ENCODE assay signal across 12 cellular contexts in genomic region chr15:22888120-22888859, GRCh38. TPM values are rescaled to one million over a fixed set of nuclear protein-coding genes. Genes with fewer than 3 reads are reported as not detected.
A peak's percentile ranks its signal among the peaks of the same experiment; 100 is the strongest.
DNase-seq lines count a peak whose midpoint lies in the region; ATAC-seq and TF ChIP-seq lines count a peak whose summit lies in the region.
"Had no signal": no experiment of that assay in that cellular context is flagged by ENCODE, and none has a peak within 500 bp of the region (broad histone marks: within the 10 kb centered on the region; RNA-seq: fewer than 3 reads in every experiment).

No MANE protein-coding gene starts in this region.

- intact Hi-C loops in PC-3 (cut with micrococcal nuclease), result no loop called here
- intact Hi-C loops in activated T-helper 2 cell treated with anti-CD3 and anti-CD28 coated beads, Interferon-gamma antibody, Interleukin-2, Interleukin-4, amounts not matched to agents 10 μg/mL and 5 μg/mL and 100 μg/mL, durations not matched to agents 14 hours and 24 hours and 36 hours (cut with micrococcal nuclease), result no loop called here

- H2AFZ ChIP-seq in PC-3 (ENCODE audit: low read length), result no peak overlapping the region

- H3K4me3 ChIP-seq in PC-3 (ENCODE audit: low read length), result peak overlapping the region; percentile 11; the same call in 1 of the 2 replicates

- BruUV-seq in PC-3 (replicated peaks; lab: Mats Ljungman, UMichigan), result no TSS peak

- no peaks in the 10 kb centered on the region for H3K9me2 ChIP-seq in PC-3 (replicated peaks; ENCODE audit: low read length)

- DNase-seq in CD1c-positive myeloid dendritic cell (ENCODE audit: extremely low spot score) (peak; percentile 78), PC-3 (peak; percentile 84), epidermal melanocyte (ENCODE audit: insufficient read length, low spot score) (peak; percentile 70), non-pigmented ciliary epithelial cell (ENCODE audit: low read depth) (peak; percentile 96), GF-D8 (lab: John Stamatoyannopoulos, UW) (no peak), substantia nigra (lab: John Stamatoyannopoulos, UW) (no peak), ecto neural progenitor cell (ENCODE audit: low spot score) (no peak)
- no peak for DNase-seq in activated T-helper 2 cell treated with anti-CD3 and anti-CD28 coated beads, Interferon-gamma antibody, Interleukin-2, Interleukin-4, amounts not matched to agents 10 μg/mL and 5 μg/mL and 100 μg/mL, durations not matched to agents 14 hours and 24 hours and 36 hours (ENCODE audit: low spot score)
- DNase-seq: activated T-cell treated with anti-CD3 and anti-CD28 coated beads, Interleukin-2, amount 50 U/mL, for 24 hours; NCI-H146; T-helper 1 cell had no signal

- POLR2A ChIA-PET in PC-3 (lab: Charles Lee; ENCODE audit: unreplicated experiment), result interaction anchor here (0.6 to 0.9 kb wide), 4 partner anchors 7 to 88 kb away, joined by 3 to 4 read pairs (median 3); partner anchors contain the start of gene NIPA2

- peak; percentile 95 for ATAC-seq in PC-3

- peaks cover 25% of the 10 kb centered on the region for H3K4me1 ChIP-seq in PC-3 (ENCODE audit: insufficient read depth, low read length)

- H3K27ac ChIP-seq in PC-3 (ENCODE audit: low read length) (peak overlapping the region; percentile 94), substantia nigra (ENCODE audit: low read depth, low read length, poor library complexity, severe bottlenecking) (no peak overlapping the region)

- peaks cover 4% of the 10 kb centered on the region for H3F3A ChIP-seq in PC-3 (ENCODE audit: low read length, unreplicated experiment)

- no peaks in the 10 kb centered on the region for H3K27me3 Mint-ChIP-seq in activated T-helper 2 cell treated with anti-CD3 and anti-CD28 coated beads, Interferon-gamma antibody, Interleukin-2, Interleukin-4, amounts not matched to agents 10 μg/mL and 5 μg/mL and 100 μg/mL, durations not matched to agents 14 hours and 24 hours and 36 hours (ENCODE audit: low read depth)
- H3K27me3 Mint-ChIP-seq: activated T-cell treated with anti-CD3 and anti-CD28 coated beads, Interleukin-2, amount 50 U/mL, for 24 hours; natural killer cell treated with Interleukin-12 subunit alpha and Interleukin-12 subunit beta and Interleukin-15 and Interleukin-18, amount 100 ng/mL, for 72 hours had no signal

- no peaks in the 10 kb centered on the region for H3K79me2 ChIP-seq in PC-3 (ENCODE audit: low read length)

- TF ChIP-seq CTCF in PC-3 (conservative IDR thresholded peaks at IDR 0.05; ENCODE audit: low read depth, low read length), result no peak

- H3K9me3 ChIP-seq in PC-3 (ENCODE audit: low read length), result no peaks in the 10 kb centered on the region

- H3K9me3 Mint-ChIP-seq in activated T-helper 2 cell treated with anti-CD3 and anti-CD28 coated beads, Interferon-gamma antibody, Interleukin-2, Interleukin-4, amounts not matched to agents 10 μg/mL and 5 μg/mL and 100 μg/mL, durations not matched to agents 14 hours and 24 hours and 36 hours, result no peaks in the 10 kb centered on the region
- H3K9me3 Mint-ChIP-seq: activated T-cell treated with anti-CD3 and anti-CD28 coated beads, Interleukin-2, amount 50 U/mL, for 24 hours; natural killer cell treated with Interleukin-12 subunit alpha and Interleukin-12 subunit beta and Interleukin-15 and Interleukin-18, amount 100 ng/mL, for 72 hours had no signal

- no peaks in the 10 kb centered on the region for H3K27me3 ChIP-seq in PC-3 (ENCODE audit: low read length)

- H3K36me3 ChIP-seq in PC-3 (ENCODE audit: low read depth, low read length), result no peaks in the 10 kb centered on the region; the same call in 1 of the 2 replicates

- H3K9ac ChIP-seq in PC-3 (ENCODE audit: low read length), result peak overlapping the region; percentile 65

- 0 out of 2 replicates have a peak, but pooled peaks cover 4% of the 10 kb centered on the region for H4K20me1 ChIP-seq in PC-3 (ENCODE audit: low read length)

- H3K4me1 Mint-ChIP-seq in activated T-helper 2 cell treated with anti-CD3 and anti-CD28 coated beads, Interferon-gamma antibody, Interleukin-2, Interleukin-4, amounts not matched to agents 10 μg/mL and 5 μg/mL and 100 μg/mL, durations not matched to agents 14 hours and 24 hours and 36 hours (ENCODE audit: low read depth), result no peaks in the 10 kb centered on the region

- CTCF ChIA-PET in PC-3 (lab: Charles Lee), result no interaction called here

- no peak overlapping the region for H3K27ac Mint-ChIP-seq in activated T-helper 2 cell treated with anti-CD3 and anti-CD28 coated beads, Interferon-gamma antibody, Interleukin-2, Interleukin-4, amounts not matched to agents 10 μg/mL and 5 μg/mL and 100 μg/mL, durations not matched to agents 14 hours and 24 hours and 36 hours
- H3K27ac Mint-ChIP-seq: activated T-cell treated with anti-CD3 and anti-CD28 coated beads, Interleukin-2, amount 50 U/mL, for 24 hours; natural killer cell treated with Interleukin-12 subunit alpha and Interleukin-12 subunit beta and Interleukin-15 and Interleukin-18, amount 100 ng/mL, for 72 hours had no signal

- peak overlapping the region; percentile 70 for H3K4me2 ChIP-seq in PC-3 (ENCODE audit: low read length)

- H3K4me3 Mint-ChIP-seq in activated T-helper 2 cell treated with anti-CD3 and anti-CD28 coated beads, Interferon-gamma antibody, Interleukin-2, Interleukin-4, amounts not matched to agents 10 μg/mL and 5 μg/mL and 100 μg/mL, durations not matched to agents 14 hours and 24 hours and 36 hours (ENCODE audit: low read depth), result no peak overlapping the region
- H3K4me3 Mint-ChIP-seq: activated T-cell treated with anti-CD3 and anti-CD28 coated beads, Interleukin-2, amount 50 U/mL, for 24 hours; natural killer cell treated with Interleukin-12 subunit alpha and Interleukin-12 subunit beta and Interleukin-15 and Interleukin-18, amount 100 ng/mL, for 72 hours had no signal

- no peaks in the 10 kb centered on the region for H3K36me3 Mint-ChIP-seq in activated T-helper 2 cell treated with anti-CD3 and anti-CD28 coated beads, Interferon-gamma antibody, Interleukin-2, Interleukin-4, amounts not matched to agents 10 μg/mL and 5 μg/mL and 100 μg/mL, durations not matched to agents 14 hours and 24 hours and 36 hours (ENCODE audit: low read depth)
- H3K36me3 Mint-ChIP-seq: natural killer cell treated with Interleukin-12 subunit alpha and Interleukin-12 subunit beta and Interleukin-15 and Interleukin-18, amount 100 ng/mL, for 72 hours had no signal

RNA-seq across cellular contexts. Expression of gene NIPA2, which starts 49.8 kb away (rescaled TPM):
- 108 and 115 TPM in 2 replicates for total RNA-seq in PC-3 (2014; rRNA removed)
- total RNA-seq in activated T-helper 2 cell treated with anti-CD3 and anti-CD28 coated beads, Interferon-gamma antibody, Interleukin-2, Interleukin-4, amounts not matched to agents 10 μg/mL and 5 μg/mL and 100 μg/mL, durations not matched to agents 14 hours and 24 hours and 36 hours, result 60.1 and 65.3 TPM in 2 replicates

Comparison
In these comparisons a context has a peak if more than half of its experiments do, and no peak if none do; other contexts are left out.
1. DNase-seq: peak in CD1c-positive myeloid dendritic cell (single experiment), PC-3 (single experiment), epidermal melanocyte (single experiment) and non-pigmented ciliary epithelial cell (single experiment); none in GF-D8 (single experiment), substantia nigra (0 of 49), ecto neural progenitor cell (single experiment) and activated T-helper 2 cell treated with anti-CD3 and anti-CD28 coated beads, Interferon-gamma antibody, Interleukin-2, Interleukin-4, amounts not matched to agents 10 μg/mL and 5 μg/mL and 100 μg/mL, durations not matched to agents 14 hours and 24 hours and 36 hours (single experiment).